Comparison of ENCODE assay signal across 1 cellular context in genomic region chr3:50604110-50604621, GRCh38.
A peak's percentile ranks its signal among the peaks of the same experiment; 100 is the strongest.
TF ChIP-seq lines count a peak whose summit lies in the region.

No MANE protein-coding gene starts in this region.

TF ChIP-seq in K562, 482 proteins besides CTCF, POLR2A, EP300 and RAD21:
- no peak for TF ChIP-seq TCF7L2 (IDR thresholded peaks at IDR 0.05; ENCODE audit: low read depth, low read length)
- no peak for TF ChIP-seq ZNF436 (CRISPR knock-in tag; IDR thresholded peaks at IDR 0.05)
- TF ChIP-seq CBFB (CRISPR knock-in tag; IDR thresholded peaks at IDR 0.05) = 0 out of 2 replicates have a peak, but pooled peaks have one; percentile 15
- no peak for TF ChIP-seq STAT5A (IDR thresholded peaks at IDR 0.05; ENCODE audit: borderline replicate concordance, low read length)
- no peak for TF ChIP-seq HMG20A (CRISPR knock-in tag; conservative IDR thresholded peaks at IDR 0.05)
- peak; percentile 41; the same call in 1 of the 2 replicates for TF ChIP-seq POLR2AphosphoS2 (IDR thresholded peaks at IDR 0.05; ENCODE audit: low read length)
- no peak for TF ChIP-seq SRSF9 (IDR thresholded peaks at IDR 0.05; ENCODE audit: borderline replicate concordance, low read depth, low read length)
- TF ChIP-seq ZNF75A (CRISPR knock-in tag; IDR thresholded peaks at IDR 0.05) = no peak
- TF ChIP-seq ZNF121 (CRISPR knock-in tag; conservative IDR thresholded peaks at IDR 0.05) = no peak
- TF ChIP-seq ZNF445 (CRISPR knock-in tag; IDR thresholded peaks at IDR 0.05; ENCODE audit: low read depth) = no peak
- TF ChIP-seq SP1 (CRISPR knock-in tag; IDR thresholded peaks at IDR 0.05) = no peak
- no peak for TF ChIP-seq CBFA2T3 (IDR thresholded peaks at IDR 0.05)
- no peak for TF ChIP-seq STAT6 (CRISPR knock-in tag; IDR thresholded peaks at IDR 0.05)
- 0 out of 2 replicates have a peak, but pooled peaks have one; percentile 39 for TF ChIP-seq HNRNPUL1 (IDR thresholded peaks at IDR 0.05; ENCODE audit: low read length)
- TF ChIP-seq POLR2AphosphoS5 (IDR thresholded peaks at IDR 0.05; ENCODE audit: control insufficient read depth, insufficient read depth, low read depth, low read length) = 0 out of 2 replicates have a peak, but pooled peaks have one; percentile 18
- no peak for TF ChIP-seq MITF (IDR thresholded peaks at IDR 0.05)
- peak; percentile 56; the same call in 1 of the 2 replicates for TF ChIP-seq KAT7 (CRISPR knock-in tag; IDR thresholded peaks at IDR 0.05; ENCODE audit: borderline replicate concordance)
- peak; percentile 60; the same call in 1 of the 2 replicates for TF ChIP-seq SUPT5H (IDR thresholded peaks at IDR 0.05)
- peak; percentile 55 for TF ChIP-seq POLR2B (IDR thresholded peaks at IDR 0.05; ENCODE audit: low read depth, partially characterized antibody)
- TF ChIP-seq ZNF592 (IDR thresholded peaks at IDR 0.05) = no peak
- no peak for TF ChIP-seq KDM1A (IDR thresholded peaks at IDR 0.05)
- no peak for TF ChIP-seq AFF1 (IDR thresholded peaks at IDR 0.05; ENCODE audit: low read depth in 1 of 2, partially characterized antibody in 2 of 2)
